Comparison of ENCODE assay signal across 10 cellular contexts in the genomic region with DNA sequence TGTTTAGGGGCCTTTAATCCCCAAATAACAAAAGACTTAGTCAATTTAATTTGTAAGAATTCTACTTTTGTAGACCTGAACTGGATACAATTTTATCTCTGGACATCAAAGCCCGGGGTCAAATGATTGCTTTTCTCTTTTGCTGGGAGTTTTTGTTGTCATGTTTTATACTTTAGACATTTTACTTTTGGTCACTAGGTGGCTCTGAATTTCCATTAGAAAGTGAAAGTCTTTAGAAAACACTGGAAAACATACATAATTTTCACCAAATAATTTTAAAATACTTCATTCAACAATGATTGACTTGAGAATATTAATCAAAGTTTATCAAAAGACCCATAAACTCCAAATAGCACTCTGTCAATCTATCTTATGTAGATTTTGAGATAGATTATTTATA. TPM values are rescaled to one million over a fixed set of nuclear protein-coding genes. Genes with fewer than 3 reads are reported as not detected.
DNase-seq lines count a peak whose midpoint lies in the region; ATAC-seq and TF ChIP-seq lines count a peak whose summit lies in the region.
"Had no signal": no experiment of that assay in that cellular context is flagged by ENCODE, and none has a peak within 500 bp of the region (broad histone marks: within the 10 kb centered on the region; RNA-seq: fewer than 3 reads in every experiment).

No MANE protein-coding gene starts in this region.

- ATAC-seq in foreskin keratinocyte (no peak), HG02642 (IDR thresholded peaks at IDR 0.05; ENCODE audit: poor library complexity, unreplicated experiment) (no peak), HG02798 (IDR thresholded peaks at IDR 0.05; ENCODE audit: poor library complexity, unreplicated experiment) (no peak)
- ATAC-seq: naive thymus-derived CD8-positive, alpha-beta T cell had no signal

- intact Hi-C loops in thyroid gland (cut with DNase I) = no loop called here

- WGBS in thyroid gland, 2 donors = 34 to 36% methylated on average over 1 of the region's 1 CpG

- CTCF ChIA-PET in RWPE1 (lab: Yijun Ruan, JAX) = interaction anchor here (0.6 to 1.2 kb wide), 5 partner anchors 69 to 1907 kb away, joined by 3 to 4 read pairs (median 3); no protein-coding TSS in a partner anchor

- peak; percentile 29; the same call in 1 of the 2 replicates for TF ChIP-seq CTCF in RWPE1 (conservative IDR thresholded peaks at IDR 0.05; ENCODE audit: low read depth)
- peak; percentile 45 for TF ChIP-seq CTCF in foreskin keratinocyte (conservative IDR thresholded peaks at IDR 0.05)
- TF ChIP-seq CTCF in thyroid gland (IDR thresholded peaks at IDR 0.05) = peak in 4 of 6 experiments; percentile 7 to 48 (median 44)
- TF ChIP-seq CTCF in WERI-Rb-1 (IDR thresholded peaks at IDR 0.05; ENCODE audit: low read depth, low read length) = no peak

- no peak for TF ChIP-seq POLR2A in thyroid gland (IDR thresholded peaks at IDR 0.05)

- POLR2A ChIA-PET in RWPE1 (lab: Yijun Ruan, JAX; ENCODE audit: low non-redundant PET) = no interaction called here

- no peaks in the 10 kb centered on the region for H3K4me1 ChIP-seq in foreskin keratinocyte
- H3K4me1 ChIP-seq in thyroid gland = no peaks in the 10 kb centered on the region

- peak; percentile 9 for DNase-seq in NCI-H2196 (lab: John Stamatoyannopoulos, UW; ENCODE audit: unreplicated experiment)
- no peak for DNase-seq in NCI-H2196 treated with DMSO at 0.1 percent for 48 hours (lab: John Stamatoyannopoulos, UW; ENCODE audit: unreplicated experiment)
- peak; percentile 15 for DNase-seq in RWPE1 (ENCODE audit: low spot score)
- DNase-seq in foreskin keratinocyte = no peak
- no peak for DNase-seq in thyroid gland
- no peak for DNase-seq in WERI-Rb-1
- DNase-seq: naive thymus-derived CD8-positive, alpha-beta T cell had no signal

- H3K36me3 ChIP-seq in thyroid gland = no peaks in the 10 kb centered on the region
- no peaks in the 10 kb centered on the region for H3K36me3 ChIP-seq in WERI-Rb-1

- H3K27ac ChIP-seq in RWPE1 (no peak overlapping the region), foreskin keratinocyte (no peak overlapping the region), thyroid gland (no peak overlapping the region), WERI-Rb-1 (no peak overlapping the region)
- H3K27ac ChIP-seq: esophagus muscularis mucosa had no signal

- H3K9me3 ChIP-seq in thyroid gland (no peaks in the 10 kb centered on the region), WERI-Rb-1 (ENCODE audit: severe bottlenecking) (no peaks in the 10 kb centered on the region)
- H3K9me3 ChIP-seq: esophagus muscularis mucosa had no signal

- no peak overlapping the region for H3K4me3 ChIP-seq in thyroid gland (replicated peaks in 1 of 3)
- no peak overlapping the region for H3K4me3 ChIP-seq in WERI-Rb-1 (ENCODE audit: low read depth, low read length)
- H3K4me3 ChIP-seq: esophagus muscularis mucosa had no signal

- H3K27me3 ChIP-seq in foreskin keratinocyte (no peaks in the 10 kb centered on the region), thyroid gland (no peaks in the 10 kb centered on the region), WERI-Rb-1 (ENCODE audit: insufficient read depth, low read depth, severe bottlenecking) (no peaks in the 10 kb centered on the region)
- H3K27me3 ChIP-seq: esophagus muscularis mucosa had no signal

RNA-seq across cellular contexts. Expression of gene PCA3, which starts 2.8 kb away (rescaled TPM):
- total RNA-seq in foreskin keratinocyte (not detected in 2 replicates), thyroid gland (not detected)
- not detected in 2 replicates for polyA plus RNA-seq in foreskin keratinocyte
- total RNA-seq: naive thymus-derived CD8-positive, alpha-beta T cell had no signal
- polyA plus RNA-seq: naive thymus-derived CD8-positive, alpha-beta T cell had no signal

Comparison
In these comparisons a context has a peak if more than half of its experiments do, and no peak if none do; other contexts are left out.
1. DNase-seq: peak in NCI-H2196 (single experiment) and RWPE1 (single experiment); none in NCI-H2196 treated with DMSO at 0.1 percent for 48 hours (single experiment), foreskin keratinocyte (0 of 2), thyroid gland (0 of 2) and WERI-Rb-1 (single experiment).